8 cellular contexts compared by ENCODE assay signal in genomic region chr2:99180755-99181647, GRCh38. TPM values are rescaled to one million over a fixed set of nuclear protein-coding genes. Genes with fewer than 3 reads are reported as not detected.
A peak's percentile ranks its signal among the peaks of the same experiment; 100 is the strongest.
DNase-seq lines count a peak whose midpoint lies in the region; ATAC-seq and TF ChIP-seq lines count a peak whose summit lies in the region.

MITD1 (minus strand) TSS chr2:99181058; CDS start chr2:99180981, 77 bp downstream.
MRPL30 (plus strand) TSS chr2:99181184; CDS start chr2:99186204, 5,020 bp downstream.

- peaks cover 57% of the 10 kb centered on the region for H3K4me1 Mint-ChIP-seq in activated CD4-positive, alpha-beta T cell treated with anti-CD3 and anti-CD28 coated beads for 36 hours

- H3K4me3 Mint-ChIP-seq in activated CD4-positive, alpha-beta T cell treated with anti-CD3 and anti-CD28 coated beads for 36 hours = peak within 1 kb of the TSS; percentile 96

- no peaks in the 10 kb centered on the region for H3K27me3 ChIP-seq in kidney epithelial cell (ENCODE audit: control insufficient read depth, insufficient read depth, low read length)

- no peaks in the 10 kb centered on the region for H3K9me3 Mint-ChIP-seq in activated CD4-positive, alpha-beta T cell treated with anti-CD3 and anti-CD28 coated beads for 36 hours (ENCODE audit: low read depth)

- H3K4me3 ChIP-seq in choroid plexus epithelial cell (ENCODE audit: low read depth, low read length) (peak within 1 kb of the TSS; percentile 96), kidney epithelial cell (ENCODE audit: low read depth, low read length) (peak within 1 kb of the TSS; percentile 89)

- H3K27me3 Mint-ChIP-seq in activated CD4-positive, alpha-beta T cell treated with anti-CD3 and anti-CD28 coated beads for 36 hours = no peaks in the 10 kb centered on the region

- TF ChIP-seq CTCF in choroid plexus epithelial cell (conservative IDR thresholded peaks at IDR 0.05; ENCODE audit: low read depth, low read length) (no peak), kidney epithelial cell (IDR thresholded peaks at IDR 0.05; ENCODE audit: insufficient read depth, low read length, poor library complexity, severe bottlenecking) (no peak)

- peak within 1 kb of the TSS; percentile 99 for H3K27ac Mint-ChIP-seq in activated CD4-positive, alpha-beta T cell treated with anti-CD3 and anti-CD28 coated beads for 36 hours

- intact Hi-C loops in activated CD4-positive, alpha-beta T cell treated with anti-CD3 and anti-CD28 coated beads for 36 hours (cut with DNase I, micrococcal nuclease) = loop anchor here (1.0 to 5.0 kb wide), 8 partner anchors 26 to 573 kb away; partner anchors contain the start of genes C2orf15 (in 2 of the 2), TXNDC9 (in 2 of the 2), COA5 (in 1 of the 2) and REV1 (in 1 of the 2)

- POLR2A ChIA-PET in activated CD4-positive, alpha-beta T cell treated with anti-CD3 and anti-CD28 coated beads for 36 hours (lab: Charles Lee) = interaction anchor here (0.9 to 1.3 kb wide), 3 partner anchors 26 to 155 kb away, joined by 3 to 5 read pairs (median 4); partner anchors contain the start of genes LIPT1, TSGA10 and TXNDC9

- peak; percentile 96 for DNase-seq in Ammon's horn (ENCODE audit: low spot score)
- peak; percentile 63 for DNase-seq in GM19238 (ENCODE audit: insufficient read length, low spot score)
- peak; percentile 83 to 96 for DNase-seq in NCI-H524 (lab: John Stamatoyannopoulos, UW)
- peak; percentile 93 for DNase-seq in activated CD4-positive, alpha-beta T cell treated with anti-CD3 and anti-CD28 coated beads for 36 hours
- DNase-seq in choroid plexus epithelial cell (ENCODE audit: low read depth) = peak; percentile 97
- peak; percentile 80 for DNase-seq in kidney epithelial cell (ENCODE audit: low read depth)
- peak; percentile 82 for DNase-seq in stimulated activated CD4-positive, alpha-beta T cell treated with anti-CD3 and anti-CD28 coated beads, Interleukin-15, amount 100 ng/mL, for 48 hours (ENCODE audit: low read depth in 2 of 2)

- CTCF ChIA-PET in activated CD4-positive, alpha-beta T cell treated with anti-CD3 and anti-CD28 coated beads for 36 hours (lab: Charles Lee) = interaction anchor here (0.6 to 3.3 kb wide), 13 partner anchors 9 to 531 kb away, joined by 3 to 19 read pairs (median 4); partner anchors contain the start of genes C2orf15, EIF5B, LIPT1 and TSGA10

- H3K36me3 Mint-ChIP-seq in activated CD4-positive, alpha-beta T cell treated with anti-CD3 and anti-CD28 coated beads for 36 hours (ENCODE audit: low read depth) = peaks cover 21% of the 10 kb centered on the region

- H3K36me3 ChIP-seq in kidney epithelial cell (ENCODE audit: control insufficient read depth, insufficient read depth, low read length) = no peaks in the 10 kb centered on the region

- peak; percentile 91 for ATAC-seq in HG03442 (IDR thresholded peaks at IDR 0.05; ENCODE audit: unreplicated experiment)
- peak; percentile 93 for ATAC-seq in activated CD4-positive, alpha-beta T cell treated with anti-CD3 and anti-CD28 coated beads for 36 hours

RNA-seq across cellular contexts. Expression of gene MITD1, which starts in this region (rescaled TPM):
- total RNA-seq in activated CD4-positive, alpha-beta T cell treated with anti-CD3 and anti-CD28 coated beads for 36 hours = 10 to 100 TPM; 66.3 to 70.9 TPM
- total RNA-seq in kidney epithelial cell = 43.5 and 46.0 TPM in 2 replicates

RNA-seq across cellular contexts. Expression of gene MRPL30, which starts in this region (rescaled TPM):
- total RNA-seq in activated CD4-positive, alpha-beta T cell treated with anti-CD3 and anti-CD28 coated beads for 36 hours = 10 to 100 TPM; 30.8 to 31.2 TPM
- 30.8 and 34.6 TPM in 2 replicates for total RNA-seq in kidney epithelial cell

Comparison
In these comparisons a context has a peak if more than half of its experiments do, and no peak if none do; other contexts are left out.
1. Peak in every context shown above with its lines: DNase-seq, ATAC-seq and H3K4me3 ChIP-seq.